In genomic region chr7:4730276-4730675, GRCh38 we compare ENCODE assay signal across 28 cellular contexts. TPM values are rescaled to one million over a fixed set of nuclear protein-coding genes. Genes with fewer than 3 reads are reported as not detected.
DNase-seq lines count a peak whose midpoint lies in the region; ATAC-seq, FAIRE-seq and TF ChIP-seq lines count a peak whose summit lies in the region.
"Had no signal": no experiment of that assay in that cellular context is flagged by ENCODE, and none has a peak within 500 bp of the region (broad histone marks: within the 10 kb centered on the region; RNA-seq: fewer than 3 reads in every experiment).

No MANE protein-coding gene starts in this region.

- no peak overlapping the region for H3K9ac ChIP-seq in mesenchymal stem cell (ENCODE audit: low read length)

- no peak for DNase-seq in activated T-cell treated with anti-CD3 and anti-CD28 coated beads, Interleukin-2, amount 50 U/mL, for 72 hours
- DNase-seq in activated T-cell treated with anti-CD3 and anti-CD28 coated beads, Interleukin-2, amount 50 U/mL, for 1 hour = no peak
- no peak for DNase-seq in RWPE1 (ENCODE audit: low spot score)
- no peak for DNase-seq in mesenchymal stem cell
- DNase-seq in stimulated activated naive CD8-positive, alpha-beta T cell treated with anti-CD3 and anti-CD28 coated beads, Interleukin-15, amount 100 ng/mL, for 72 hours = no peak
- DNase-seq in mucosa of descending colon = no peak
- no peak for DNase-seq in small intestine
- DNase-seq in kidney glomerular epithelial cell (lab: John Stamatoyannopoulos, UW) = no peak
- DNase-seq: activated B cell treated with CpG ODN at 0.5 μM for 24 hours; activated CD8-positive, alpha-beta memory T cell treated with anti-CD3 and anti-CD28 coated beads, Interleukin-2, amount 50 U/mL, for 4 hours; activated effector memory CD4-positive, alpha-beta T cell treated with anti-CD3 and anti-CD28 coated beads, Interleukin-2, amount 50 U/mL, for 16 hours; body of pancreas; cerebellar nuclear complex; left colon; naive B cell; NCI-H1048; NCI-H1694 treated with DMSO at 0.1 percent for 48 hours; NCI-H510A treated with DMSO at 0.1 percent for 48 hours; PC-3; SHP77; stimulated activated CD4-positive, alpha-beta T cell treated with anti-CD3 and anti-CD28 coated beads, Interleukin-1b, Interleukin-23, amount 100 ng/mL, for 48 hours had no signal

- H3K4me1 ChIP-seq in mesenchymal stem cell (ENCODE audit: control insufficient read depth, insufficient read depth, low read depth, low read length) (peaks cover 43% of the 10 kb centered on the region), mucosa of descending colon (ENCODE audit: low read depth) (no peaks in the 10 kb centered on the region), small intestine (ENCODE audit: control insufficient read depth in 2 of 2, insufficient read depth in 1 of 2, low read depth in 1 of 2, low read length in 1 of 2) (no peaks in the 10 kb centered on the region)

- H3K27me3 ChIP-seq in mesenchymal stem cell (ENCODE audit: control insufficient read depth in 1 of 2, insufficient read depth in 1 of 2, low read length in 2 of 2) (no peaks in the 10 kb centered on the region), small intestine (ENCODE audit: control insufficient read depth in 2 of 2, insufficient read depth in 2 of 2, low read length in 2 of 2) (no peaks in the 10 kb centered on the region)
- H3K27me3 ChIP-seq: body of pancreas, hepatocyte had no signal

- no peak for ATAC-seq in activated T-cell treated with anti-CD3 and anti-CD28 coated beads, Interleukin-2, amount 50 U/mL, for 72 hours (replicated peaks in 1 of 2)
- no peak for ATAC-seq in stimulated activated naive CD8-positive, alpha-beta T cell treated with anti-CD3 and anti-CD28 coated beads, Interleukin-15, amount 100 ng/mL, for 72 hours
- no peak for ATAC-seq in mucosa of descending colon
- ATAC-seq: body of pancreas, left colon, PC-3 had no signal

- peaks cover 41% of the 10 kb centered on the region for H3K79me1 ChIP-seq in mesenchymal stem cell (replicated peaks; ENCODE audit: low read length, poor library complexity, severe bottlenecking)

- H3K27ac ChIP-seq in RWPE1 (0 out of 2 replicates have a peak overlapping the region, but pooled peaks have one; percentile 10), mesenchymal stem cell (ENCODE audit: low read length, poor library complexity, severe bottlenecking) (no peak overlapping the region), small intestine (ENCODE audit: low read depth in 1 of 2, low read length in 1 of 2) (no peak overlapping the region)
- H3K27ac ChIP-seq: body of pancreas, hepatocyte had no signal

- H3K4me2 ChIP-seq in mesenchymal stem cell (ENCODE audit: low read length, poor library complexity, severe bottlenecking) = no peak overlapping the region
- H3K4me2 ChIP-seq: hepatocyte, smooth muscle cell had no signal

- no peak overlapping the region for H2AFZ ChIP-seq in mesenchymal stem cell (ENCODE audit: low read depth, low read length)
- H2AFZ ChIP-seq: hepatocyte had no signal

- H3K27me3 Mint-ChIP-seq in activated T-cell treated with anti-CD3 and anti-CD28 coated beads, Interleukin-2, amount 50 U/mL, for 72 hours (ENCODE audit: low read depth) = no peaks in the 10 kb centered on the region
- H3K27me3 Mint-ChIP-seq in stimulated activated naive CD8-positive, alpha-beta T cell treated with anti-CD3 and anti-CD28 coated beads, Interleukin-15, amount 100 ng/mL, for 72 hours = no peaks in the 10 kb centered on the region
- H3K27me3 Mint-ChIP-seq: activated B cell treated with CpG ODN at 0.5 μM for 24 hours; CD8-positive, alpha-beta memory T cell; naive B cell had no signal

- CTCF ChIA-PET in RWPE1 (lab: Yijun Ruan, JAX) = interaction anchor here (1.0 kb wide), 1 partner anchor 89 kb away, joined by 4 read pairs; no protein-coding TSS in a partner anchor

- peak overlapping the region; percentile 40 for H4K91ac ChIP-seq in mesenchymal stem cell (ENCODE audit: low read length)

- no peak for FAIRE-seq in small intestine (lab: Jason Lieb, UNC)
- FAIRE-seq: A204.1, frontal cortex, H1 had no signal

- peak overlapping the region; percentile 35 for H4K8ac ChIP-seq in mesenchymal stem cell (ENCODE audit: low read length)

- WGBS in mesenchymal stem cell = 92% methylated on average over 19 of the region's 19 CpGs
- 89 to 92% (median 90%) methylated on average over 19 of the region's 19 CpGs for WGBS in small intestine, 3 donors

- intact Hi-C loops in mucosa of descending colon (cut with DNase I, micrococcal nuclease) = no loop called here

- POLR2A ChIA-PET in RWPE1 (lab: Yijun Ruan, JAX; ENCODE audit: low non-redundant PET) = no interaction called here

- peaks cover 0 to 8% of the 10 kb centered on the region in 2 donors for H3K36me3 Mint-ChIP-seq in activated T-cell treated with anti-CD3 and anti-CD28 coated beads, Interleukin-2, amount 50 U/mL, for 72 hours (ENCODE audit: insufficient read depth in 2 of 2)

- H3K9me3 ChIP-seq in mesenchymal stem cell (ENCODE audit: control insufficient read depth, low read length) (no peaks in the 10 kb centered on the region), mucosa of descending colon (no peaks in the 10 kb centered on the region), small intestine (ENCODE audit: control insufficient read depth, low read depth) (no peaks in the 10 kb centered on the region)
- H3K9me3 ChIP-seq: body of pancreas, thoracic aorta had no signal

- peak overlapping the region in 1 of 2 experiments; percentile 19 for H3K23ac ChIP-seq in mesenchymal stem cell (ENCODE audit: low read length in 2 of 2)

- H3K4me1 Mint-ChIP-seq in activated T-cell treated with anti-CD3 and anti-CD28 coated beads, Interleukin-2, amount 50 U/mL, for 72 hours (ENCODE audit: low read depth) = peaks cover 53% of the 10 kb centered on the region
- H3K4me1 Mint-ChIP-seq in stimulated activated naive CD8-positive, alpha-beta T cell treated with anti-CD3 and anti-CD28 coated beads, Interleukin-15, amount 100 ng/mL, for 72 hours = peaks cover 93% of the 10 kb centered on the region

- H3K36me3 ChIP-seq in mesenchymal stem cell (ENCODE audit: control insufficient read depth in 1 of 2, insufficient read depth in 2 of 2, low read depth in 1 of 2, low read length in 2 of 2) (peaks cover 18 to 56% of the 10 kb centered on the region in 2 experiments), mucosa of descending colon (ENCODE audit: low read depth) (no peaks in the 10 kb centered on the region), small intestine (ENCODE audit: control insufficient read depth in 2 of 2, insufficient read depth in 2 of 2, low read length in 2 of 2) (no peaks in the 10 kb centered on the region)
- H3K36me3 ChIP-seq: thoracic aorta had no signal

- H3K14ac ChIP-seq in mesenchymal stem cell (ENCODE audit: low read length in 2 of 2) = peak overlapping the region in 1 of 2 experiments; percentile 51

- H3K4me3 ChIP-seq in mesenchymal stem cell (ENCODE audit: insufficient read depth in 1 of 2, low read depth in 1 of 2, low read length in 2 of 2) = no peak overlapping the region
- H3K4me3 ChIP-seq in mucosa of descending colon = no peak overlapping the region
- H3K4me3 ChIP-seq in small intestine (ENCODE audit: low read depth in 1 of 2, low read length in 2 of 2) = no peak overlapping the region
- H3K4me3 ChIP-seq: body of pancreas, hepatocyte, smooth muscle cell, thoracic aorta had no signal

- no peak overlapping the region for H3K27ac Mint-ChIP-seq in activated T-cell treated with anti-CD3 and anti-CD28 coated beads, Interleukin-2, amount 50 U/mL, for 72 hours
- peak overlapping the region; percentile 63 to 82 for H3K27ac Mint-ChIP-seq in stimulated activated naive CD8-positive, alpha-beta T cell treated with anti-CD3 and anti-CD28 coated beads, Interleukin-15, amount 100 ng/mL, for 72 hours
- H3K27ac Mint-ChIP-seq: activated B cell treated with CpG ODN at 0.5 μM for 24 hours had no signal

- peak overlapping the region in 1 of 2 experiments; percentile 29 for H2BK12ac ChIP-seq in mesenchymal stem cell (ENCODE audit: low read length in 2 of 2)

- no peak overlapping the region for H2AK5ac ChIP-seq in mesenchymal stem cell (ENCODE audit: low read length, severe bottlenecking)

- H2BK120ac ChIP-seq in mesenchymal stem cell (ENCODE audit: low read depth, low read length) = no peak overlapping the region

- peak overlapping the region; percentile 9 to 59 for H3K18ac ChIP-seq in mesenchymal stem cell (ENCODE audit: low read depth in 1 of 2, low read length in 2 of 2)

- peak overlapping the region; percentile 34 to 39 for H3K4me3 Mint-ChIP-seq in activated T-cell treated with anti-CD3 and anti-CD28 coated beads, Interleukin-2, amount 50 U/mL, for 72 hours
- peak overlapping the region; percentile 63 to 75 for H3K4me3 Mint-ChIP-seq in stimulated activated naive CD8-positive, alpha-beta T cell treated with anti-CD3 and anti-CD28 coated beads, Interleukin-15, amount 100 ng/mL, for 72 hours
- H3K4me3 Mint-ChIP-seq: activated B cell treated with CpG ODN at 0.5 μM for 24 hours had no signal

- H2BK15ac ChIP-seq in mesenchymal stem cell (ENCODE audit: low read depth, poor library complexity, severe bottlenecking) = no peak overlapping the region

- TF ChIP-seq CTCF in RWPE1 (conservative IDR thresholded peaks at IDR 0.05; ENCODE audit: low read depth) (no peak), mucosa of descending colon (IDR thresholded peaks at IDR 0.05) (no peak)

- H3K9me3 Mint-ChIP-seq in activated T-cell treated with anti-CD3 and anti-CD28 coated beads, Interleukin-2, amount 50 U/mL, for 72 hours = no peaks in the 10 kb centered on the region
- H3K9me3 Mint-ChIP-seq in stimulated activated naive CD8-positive, alpha-beta T cell treated with anti-CD3 and anti-CD28 coated beads, Interleukin-15, amount 100 ng/mL, for 72 hours = no peaks in the 10 kb centered on the region
- H3K9me3 Mint-ChIP-seq: activated B cell treated with CpG ODN at 0.5 μM for 24 hours; CD8-positive, alpha-beta memory T cell; naive B cell had no signal

- peak overlapping the region in 1 of 2 experiments; percentile 26 for H3K4ac ChIP-seq in mesenchymal stem cell (ENCODE audit: low read depth in 1 of 2, low read length in 2 of 2)

- no peak overlapping the region for H2BK5ac ChIP-seq in mesenchymal stem cell (ENCODE audit: low read depth, low read length, poor library complexity, severe bottlenecking)

RNA-seq across cellular contexts. Expression of gene AP5Z1, which starts 45.1 kb away (rescaled TPM):
- total RNA-seq in activated T-cell treated with anti-CD3 and anti-CD28 coated beads, Interleukin-2, amount 50 U/mL, for 72 hours = 10 to 100 TPM; 38.1 to 39.0 TPM
- polyA plus RNA-seq in mesenchymal stem cell (2013, experiment 1 of 2) = 30.2 TPM
- 30.0 TPM for polyA plus RNA-seq in mesenchymal stem cell (2013, experiment 2 of 2)
- total RNA-seq in mucosa of descending colon = 10 to 100 TPM; 39.5 to 47.4 (median 45.2) TPM
- polyA plus RNA-seq in small intestine = 100 to 1,000 TPM in 1 of 3 donors, 10 to 100 TPM in 2; 42.3 to 116 (median 86.1) TPM

RNA-seq across cellular contexts. Expression of gene FOXK1, which starts 48.2 kb away (rescaled TPM):
- 10 to 100 TPM; 38.6 to 41.0 TPM for total RNA-seq in activated T-cell treated with anti-CD3 and anti-CD28 coated beads, Interleukin-2, amount 50 U/mL, for 72 hours
- 12.9 TPM for polyA plus RNA-seq in mesenchymal stem cell (2013, experiment 1 of 2)
- 12.3 TPM for polyA plus RNA-seq in mesenchymal stem cell (2013, experiment 2 of 2)
- total RNA-seq in mucosa of descending colon = 10 to 100 TPM; 30.1 to 48.5 (median 33.4) TPM
- 10 to 100 TPM in 1 of 3 donors, 1 to 10 TPM in 2; 1.4 to 10.5 (median 2.0) TPM for polyA plus RNA-seq in small intestine
